12 cellular contexts compared by ENCODE assay signal in the genomic region with DNA sequence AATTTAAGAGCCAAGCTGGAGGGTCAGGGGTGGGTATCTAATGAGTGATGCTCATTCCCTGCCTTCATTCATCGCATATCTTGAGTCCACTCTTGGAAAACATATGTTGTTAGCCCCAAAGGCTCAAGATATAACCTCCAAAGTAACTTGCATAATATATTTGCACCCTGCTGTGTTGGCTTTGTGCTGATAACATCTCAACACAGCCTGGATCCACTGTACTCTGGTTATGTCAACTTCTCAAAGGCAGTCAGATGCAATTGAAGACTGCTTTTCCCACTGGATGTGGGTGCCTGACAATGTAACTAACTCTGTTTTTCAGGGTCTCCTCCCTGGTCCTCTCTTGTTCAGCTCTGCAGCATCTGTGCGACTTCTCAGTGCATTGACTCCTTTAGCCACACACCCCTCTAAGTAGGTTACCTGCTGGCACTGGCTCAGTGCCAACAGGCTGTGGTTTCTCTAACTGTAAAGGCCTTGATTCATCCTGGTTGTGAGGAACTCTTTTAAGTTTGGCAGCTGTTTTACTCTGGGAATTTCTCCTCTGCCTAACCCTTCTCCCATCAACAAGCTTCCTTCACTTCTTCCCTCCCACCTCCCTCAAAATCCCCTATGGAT. TPM values are rescaled to one million over a fixed set of nuclear protein-coding genes. Genes with fewer than 3 reads are reported as not detected.
DNase-seq lines count a peak whose midpoint lies in the region; ATAC-seq and TF ChIP-seq lines count a peak whose summit lies in the region.
"Had no signal": no experiment of that assay in that cellular context is flagged by ENCODE, and none has a peak within 500 bp of the region (broad histone marks: within the 10 kb centered on the region; RNA-seq: fewer than 3 reads in every experiment).

No MANE protein-coding gene starts in this region.

- H3K27me3 Mint-ChIP-seq in CD4-positive, alpha-beta T cell = no peaks in the 10 kb centered on the region
- no peaks in the 10 kb centered on the region; the same call in 1 of the 2 replicates for H3K27me3 Mint-ChIP-seq in HFFc6 (ENCODE audit: insufficient read depth)
- peaks cover 2% of the 10 kb centered on the region for H3K27me3 Mint-ChIP-seq in activated CD4-positive, alpha-beta T cell treated with anti-CD3 and anti-CD28 coated beads for 36 hours
- H3K27me3 Mint-ChIP-seq: naive B cell had no signal

- peak; percentile 48 for ATAC-seq in CD4-positive, alpha-beta T cell (ENCODE audit: poor library complexity)
- ATAC-seq in activated CD4-positive, alpha-beta T cell treated with anti-CD3 and anti-CD28 coated beads for 36 hours = no peak
- no peak for ATAC-seq in HG02970 (IDR thresholded peaks at IDR 0.05; ENCODE audit: low FRiP score, unreplicated experiment)
- ATAC-seq in GM21367 (IDR thresholded peaks at IDR 0.05; ENCODE audit: unreplicated experiment) = no peak
- no peak for ATAC-seq in HG03025 (IDR thresholded peaks at IDR 0.05; ENCODE audit: low FRiP score, unreplicated experiment)

- no peak overlapping the region for H3K27ac Mint-ChIP-seq in CD4-positive, alpha-beta T cell
- peak overlapping the region; percentile 92 for H3K27ac Mint-ChIP-seq in HFFc6
- H3K27ac Mint-ChIP-seq in activated CD4-positive, alpha-beta T cell treated with anti-CD3 and anti-CD28 coated beads for 36 hours = no peak overlapping the region
- H3K27ac Mint-ChIP-seq: naive B cell; T-helper 1 cell treated with Interleukin-12 subunit alpha and Interleukin-12 subunit beta and Interleukin-4 antibody, amounts not matched to agents 30 μg/mL and 1 μg/mL, for 36 hours had no signal

- H3K4me3 Mint-ChIP-seq in CD4-positive, alpha-beta T cell = no peak overlapping the region
- H3K4me3 Mint-ChIP-seq in HFFc6 = peak overlapping the region; percentile 51; the same call in 1 of the 2 replicates
- H3K4me3 Mint-ChIP-seq in activated CD4-positive, alpha-beta T cell treated with anti-CD3 and anti-CD28 coated beads for 36 hours = no peak overlapping the region
- H3K4me3 Mint-ChIP-seq: central memory CD8-positive, alpha-beta T cell; naive B cell; T-helper 1 cell treated with Interleukin-12 subunit alpha and Interleukin-12 subunit beta and Interleukin-4 antibody, amounts not matched to agents 30 μg/mL and 1 μg/mL, for 36 hours had no signal

- peaks cover 8% of the 10 kb centered on the region for H3K4me1 Mint-ChIP-seq in CD4-positive, alpha-beta T cell (ENCODE audit: low read depth)
- H3K4me1 Mint-ChIP-seq in HFFc6 (ENCODE audit: low read depth) = peaks cover 39% of the 10 kb centered on the region
- H3K4me1 Mint-ChIP-seq in activated CD4-positive, alpha-beta T cell treated with anti-CD3 and anti-CD28 coated beads for 36 hours = peaks cover 28% of the 10 kb centered on the region
- H3K4me1 Mint-ChIP-seq: central memory CD8-positive, alpha-beta T cell had no signal

- DNase-seq in CD4-positive, alpha-beta T cell = peak; percentile 10 to 37 (median 24)
- DNase-seq in HFFc6 = no peak
- peak; percentile 52 for DNase-seq in activated CD4-positive, alpha-beta T cell treated with anti-CD3 and anti-CD28 coated beads for 36 hours
- no peak for DNase-seq in epithelial cell of prostate (ENCODE audit: low read depth, low spot score)
- DNase-seq in SIG-M5 (lab: John Stamatoyannopoulos, UW) = no peak
- DNase-seq: naive B cell, NCI-H146 had no signal

- CTCF ChIA-PET in CD4-positive, alpha-beta T cell (lab: Charles Lee) = no interaction called here
- CTCF ChIA-PET in activated CD4-positive, alpha-beta T cell treated with anti-CD3 and anti-CD28 coated beads for 36 hours (lab: Charles Lee) = interaction anchor here (0.6 kb wide), 1 partner anchor 29 kb away, joined by 3 read pairs; no protein-coding TSS in a partner anchor

- POLR2A ChIA-PET in CD4-positive, alpha-beta T cell (lab: Charles Lee) = no interaction called here
- POLR2A ChIA-PET in activated CD4-positive, alpha-beta T cell treated with anti-CD3 and anti-CD28 coated beads for 36 hours (lab: Charles Lee) = no interaction called here

- no peak overlapping the region for H3K27ac ChIP-seq in CD4-positive, alpha-beta T cell (ENCODE audit: low read depth, low read length)
- H3K27ac ChIP-seq in epithelial cell of prostate = peak overlapping the region; percentile 95

- intact Hi-C loops in CD4-positive, alpha-beta T cell (cut with DNase I, micrococcal nuclease) = no loop called here
- intact Hi-C loops in activated CD4-positive, alpha-beta T cell treated with anti-CD3 and anti-CD28 coated beads for 36 hours (cut with DNase I, micrococcal nuclease) = no loop called here

- no peaks in the 10 kb centered on the region for H3K27me3 ChIP-seq in CD4-positive, alpha-beta T cell (ENCODE audit: control insufficient read depth, insufficient read depth, low read length)

- no peaks in the 10 kb centered on the region for H3K9me3 Mint-ChIP-seq in CD4-positive, alpha-beta T cell
- no peaks in the 10 kb centered on the region for H3K9me3 Mint-ChIP-seq in HFFc6
- no peaks in the 10 kb centered on the region for H3K9me3 Mint-ChIP-seq in activated CD4-positive, alpha-beta T cell treated with anti-CD3 and anti-CD28 coated beads for 36 hours (ENCODE audit: low read depth)
- H3K9me3 Mint-ChIP-seq: central memory CD8-positive, alpha-beta T cell; naive B cell; T-helper 1 cell treated with Interleukin-12 subunit alpha and Interleukin-12 subunit beta and Interleukin-4 antibody, amounts not matched to agents 30 μg/mL and 1 μg/mL, for 36 hours had no signal

- TF ChIP-seq CTCF in CD4-positive, alpha-beta T cell (IDR thresholded peaks at IDR 0.05) = no peak
- no peak for TF ChIP-seq CTCF in HFFc6 (IDR thresholded peaks at IDR 0.05)

- no peaks in the 10 kb centered on the region for H3K36me3 Mint-ChIP-seq in CD4-positive, alpha-beta T cell (ENCODE audit: low read depth)
- no peaks in the 10 kb centered on the region for H3K36me3 Mint-ChIP-seq in HFFc6 (ENCODE audit: low read depth)
- no peaks in the 10 kb centered on the region for H3K36me3 Mint-ChIP-seq in activated CD4-positive, alpha-beta T cell treated with anti-CD3 and anti-CD28 coated beads for 36 hours (ENCODE audit: low read depth)
- H3K36me3 Mint-ChIP-seq: naive B cell had no signal

- no peaks in the 10 kb centered on the region for H3K9me3 ChIP-seq in CD4-positive, alpha-beta T cell (ENCODE audit: control insufficient read depth, low read length)

RNA-seq across cellular contexts. Expression of a gene that starts 28.1 kb away (rescaled TPM):
- total RNA-seq in CD4-positive, alpha-beta T cell = under 1 TPM; 0.16 to 0.22 TPM
- 10 to 100 TPM; 40.4 to 68.5 (median 48.1) TPM for total RNA-seq in HFFc6 (2021; fragmentation: NEBNext Ultra II Directional; extraction: Animal tissue kit (Norgen Biotek cat#: 25700))
- total RNA-seq in activated CD4-positive, alpha-beta T cell treated with anti-CD3 and anti-CD28 coated beads for 36 hours = 1 to 10 TPM; 1.2 to 1.5 TPM

Comparison
In these comparisons a context has a peak if more than half of its experiments do, and no peak if none do; other contexts are left out.
1. DNase-seq: peak in CD4-positive, alpha-beta T cell (10 of 10) and activated CD4-positive, alpha-beta T cell treated with anti-CD3 and anti-CD28 coated beads for 36 hours (single experiment); none in HFFc6 (single experiment), epithelial cell of prostate (single experiment) and SIG-M5 (single experiment).
2. RNA of a gene that starts 28.1 kb away (total RNA-seq): 40.4 to 68.5 TPM in HFFc6; 1.2 to 1.5 TPM in activated CD4-positive, alpha-beta T cell treated with anti-CD3 and anti-CD28 coated beads for 36 hours and 0.16 to 0.22 TPM in CD4-positive, alpha-beta T cell; every median in the first group is over 10 times any median in the second.